Comparison of ENCODE assay signal across 8 cellular contexts in the genomic region with DNA sequence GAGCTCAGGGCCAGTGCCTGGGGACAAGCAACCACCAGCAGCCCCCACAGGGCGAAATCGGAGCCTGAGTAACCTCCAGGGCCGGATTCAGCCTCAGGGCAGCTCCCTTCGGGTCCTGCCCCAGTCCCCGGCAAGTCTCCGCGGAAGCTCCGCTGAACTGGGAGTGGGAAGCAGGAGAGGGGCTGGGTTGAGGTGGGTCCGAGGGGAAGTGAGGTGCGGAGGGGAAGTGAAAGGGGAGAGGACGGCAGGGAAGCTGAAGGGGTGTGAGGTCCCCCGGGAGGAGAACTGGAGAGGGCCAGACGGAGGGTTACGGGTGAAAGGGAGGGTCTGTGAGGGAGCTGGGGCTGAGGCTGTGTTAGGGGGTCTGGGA. TPM values are rescaled to one million over a fixed set of nuclear protein-coding genes. Genes with fewer than 3 reads are reported as not detected.
DNase-seq lines count a peak whose midpoint lies in the region; ATAC-seq and TF ChIP-seq lines count a peak whose summit lies in the region.

No MANE protein-coding gene starts in this region.

- no peaks in the 10 kb centered on the region for H3K36me3 ChIP-seq in breast epithelium
- H3K36me3 ChIP-seq in mesendoderm (ENCODE audit: control insufficient read depth, insufficient read depth, low read length): no peaks in the 10 kb centered on the region
- no peaks in the 10 kb centered on the region for H3K36me3 ChIP-seq in gastroesophageal sphincter

- POLR2A ChIA-PET in MCF 10A (lab: Yijun Ruan, JAX): interaction anchor here (1.0 kb wide), 1 partner anchor 73 kb away, joined by 3 read pairs; no protein-coding TSS in a partner anchor

- no peak overlapping the region for H3K18ac ChIP-seq in mesendoderm (ENCODE audit: low read length)

- DNase-seq in breast epithelium (ENCODE audit: low spot score in 2 of 2): no peak
- no peak for DNase-seq in MCF 10A (ENCODE audit: unreplicated experiment)
- no peak for DNase-seq in astrocyte of the cerebellum (ENCODE audit: low read depth)
- no peak for DNase-seq in mesendoderm
- no peak for DNase-seq in type B pancreatic cell (ENCODE audit: extremely low spot score, unreplicated experiment)
- DNase-seq in amniotic stem cell (lab: John Stamatoyannopoulos, UW): no peak
- no peak for DNase-seq in AG08396 (ENCODE audit: low spot score)

- H4K5ac ChIP-seq in mesendoderm (ENCODE audit: low read length): no peak overlapping the region

- H3K23ac ChIP-seq in mesendoderm (ENCODE audit: low read length): peak overlapping the region; percentile 74

- H3K4me3 Mint-ChIP-seq in MCF 10A (ENCODE audit: unreplicated experiment): no peak overlapping the region
- H3K4me3 Mint-ChIP-seq in type B pancreatic cell: peak overlapping the region; percentile 69

- CTCF ChIA-PET in MCF 10A (lab: Yijun Ruan, JAX): interaction anchor here (0.6 to 11.0 kb wide), 3 partner anchors 117 to 499 kb away, joined by 3 to 168 read pairs (median 3); no protein-coding TSS in a partner anchor

- H3K9me3 ChIP-seq in breast epithelium: no peaks in the 10 kb centered on the region
- H3K9me3 ChIP-seq in gastroesophageal sphincter: no peaks in the 10 kb centered on the region

- H3K9me3 Mint-ChIP-seq in MCF 10A (ENCODE audit: unreplicated experiment): no peaks in the 10 kb centered on the region
- H3K9me3 Mint-ChIP-seq in type B pancreatic cell: no peaks in the 10 kb centered on the region

- intact Hi-C loops in breast epithelium (cut with DNase I; ENCODE audit: low total_unique reads) (no loop called here), MCF 10A (cut with micrococcal nuclease) (loop anchor here (1.0 kb wide), 1 partner anchor 59 kb away; no protein-coding TSS in a partner anchor)

- H3K36me3 Mint-ChIP-seq in MCF 10A (ENCODE audit: insufficient read depth, unreplicated experiment) (no peaks in the 10 kb centered on the region), type B pancreatic cell (no peaks in the 10 kb centered on the region)

- H3K27me3 Mint-ChIP-seq in MCF 10A (ENCODE audit: insufficient read depth, unreplicated experiment): peaks cover 14% of the 10 kb centered on the region
- peaks cover 58% of the 10 kb centered on the region for H3K27me3 Mint-ChIP-seq in type B pancreatic cell

- H3K4me3 ChIP-seq in breast epithelium (peak overlapping the region in 2 of 3 donors; percentile 52 to 63), astrocyte of the cerebellum (ENCODE audit: low read depth, low read length) (peak overlapping the region; percentile 53), mesendoderm (ENCODE audit: low read length) (peak overlapping the region; percentile 17), gastroesophageal sphincter (peak overlapping the region in 1 of 2 donors; percentile 43)

- H3K4me1 Mint-ChIP-seq in MCF 10A (ENCODE audit: insufficient read depth, unreplicated experiment) (no peaks in the 10 kb centered on the region), type B pancreatic cell (ENCODE audit: unreplicated experiment) (peaks cover 18% of the 10 kb centered on the region)

- no peaks in the 10 kb centered on the region for H3K79me2 ChIP-seq in mesendoderm (ENCODE audit: control insufficient read depth, insufficient read depth, low read length)

- H3K27ac ChIP-seq in breast epithelium: peak overlapping the region; percentile 65 to 74
- no peak overlapping the region for H3K27ac ChIP-seq in mesendoderm (ENCODE audit: low read depth, low read length)
- no peak overlapping the region for H3K27ac ChIP-seq in gastroesophageal sphincter

- TF ChIP-seq CTCF in breast epithelium (IDR thresholded peaks at IDR 0.05): no peak
- TF ChIP-seq CTCF in MCF 10A (IDR thresholded peaks at IDR 0.05; ENCODE audit: unreplicated experiment): no peak
- no peak for TF ChIP-seq CTCF in astrocyte of the cerebellum (IDR thresholded peaks at IDR 0.05; ENCODE audit: low read depth, low read length, missing control alignments)
- TF ChIP-seq CTCF in type B pancreatic cell (conservative IDR thresholded peaks at IDR 0.05): no peak
- no peak for TF ChIP-seq CTCF in gastroesophageal sphincter (IDR thresholded peaks at IDR 0.05)

- H2BK15ac ChIP-seq in mesendoderm (replicated peaks; ENCODE audit: low read depth): no peak overlapping the region

- no peak for ATAC-seq in gastroesophageal sphincter

- H3K79me1 ChIP-seq in mesendoderm (ENCODE audit: low read length): no peaks in the 10 kb centered on the region

- peak overlapping the region; percentile 93 for H3K4me2 ChIP-seq in mesendoderm (ENCODE audit: low read length)

- no peak overlapping the region for H2BK5ac ChIP-seq in mesendoderm (ENCODE audit: low read length)

- peak overlapping the region; percentile 73 for H3K56ac ChIP-seq in mesendoderm (ENCODE audit: low read length)

- H3K27me3 ChIP-seq in breast epithelium: peaks cover 4 to 11% of the 10 kb centered on the region in 2 donors
- H3K27me3 ChIP-seq in mesendoderm (ENCODE audit: insufficient read depth, low read length, poor library complexity): peaks cover 2% of the 10 kb centered on the region
- peaks cover 53% of the 10 kb centered on the region for H3K27me3 ChIP-seq in gastroesophageal sphincter

- no peak overlapping the region for H2AK5ac ChIP-seq in mesendoderm (ENCODE audit: low read length)

- H3K27ac Mint-ChIP-seq in MCF 10A (ENCODE audit: low read depth, unreplicated experiment): no peak overlapping the region
- H3K27ac Mint-ChIP-seq in type B pancreatic cell: no peak overlapping the region

- BruUV-seq in MCF 10A (replicated peaks; lab: Mats Ljungman, UMichigan): no TSS peak

- in situ Hi-C loops in astrocyte of the cerebellum (cut with HindIII; ENCODE audit: low sequenced_read_pairs): no loop called here

- WGBS in mesendoderm (ENCODE audit: extremely low coverage, insufficient coverage, low lambda C conversion rate): no CpG with 5 or more reads among the region's 14 CpGs
- 12 to 19% methylated on average over 3 to 6 of the region's 14 CpGs for WGBS in gastroesophageal sphincter (ENCODE audit: low coverage in 1 of 2), 2 donors

- H4K8ac ChIP-seq in mesendoderm (ENCODE audit: low read depth, low read length): no peak overlapping the region

- H3K4me1 ChIP-seq in breast epithelium: no peaks in the 10 kb centered on the region
- H3K4me1 ChIP-seq in mesendoderm (ENCODE audit: control insufficient read depth, low read depth, low read length): peaks cover 3% of the 10 kb centered on the region
- H3K4me1 ChIP-seq in gastroesophageal sphincter: peaks cover 0 to 19% (median 10%) of the 10 kb centered on the region in 3 donors

- H3K9ac ChIP-seq in mesendoderm (ENCODE audit: low read length): peak overlapping the region; percentile 41

- no peak for TF ChIP-seq EP300 in gastroesophageal sphincter (IDR thresholded peaks at IDR 0.05)

- no peak overlapping the region for H2BK120ac ChIP-seq in mesendoderm (ENCODE audit: low read depth, low read length)

- H3K4ac ChIP-seq in mesendoderm (ENCODE audit: low read depth, low read length): no peak overlapping the region

- TF ChIP-seq POLR2A in breast epithelium (IDR thresholded peaks at IDR 0.05) (no peak), gastroesophageal sphincter (IDR thresholded peaks at IDR 0.05) (no peak)

RNA-seq across cellular contexts. Expression of gene PADI2, which starts 0.6 kb away (rescaled TPM):
- total RNA-seq in breast epithelium (10 to 100 TPM in 1 of 3 donors, 1 to 10 TPM in 1, under 1 TPM in 1; 0.32 to 29.4 (median 9.2) TPM), MCF 10A (2022) (0.16 and 0.20 TPM in 2 replicates), type B pancreatic cell (ENCODE audit: low replicate concordance) (3.5 and 5.6 TPM in 2 replicates), gastroesophageal sphincter (1 to 10 TPM in 1 of 4 donors, under 1 TPM in 3; 0.12 to 1.9 (median 0.58) TPM)
- polyA plus RNA-seq in mesendoderm (2013, experiment 1 of 2): 0.65 TPM
- polyA plus RNA-seq in mesendoderm (2013, experiment 2 of 2): 0.56 TPM

Comparison
In these comparisons a context has a peak if more than half of its experiments do, and no peak if none do; other contexts are left out.
1. H3K27ac ChIP-seq: peak in breast epithelium (2 of 2); none in mesendoderm (single experiment) and gastroesophageal sphincter (0 of 4).